24 cellular contexts compared by ENCODE assay signal in genomic region chr1:3432306-3432705, GRCh38. TPM values are rescaled to one million over a fixed set of nuclear protein-coding genes. Genes with fewer than 3 reads are reported as not detected.
"Had no signal": no experiment of that assay in that cellular context is flagged by ENCODE, and none has a peak within 500 bp of the region (broad histone marks: within the 10 kb centered on the region; RNA-seq: fewer than 3 reads in every experiment).

No MANE protein-coding gene starts in this region.

- H3K27ac ChIP-seq: adrenal gland, KMS-11, Peyer's patch, SK-N-MC had no signal

- H3K9me3 ChIP-seq: adrenal gland, Peyer's patch had no signal

- H3K27me3 ChIP-seq: adrenal gland, Peyer's patch had no signal

- H3K4me2 ChIP-seq: KMS-11 had no signal

- FAIRE-seq: TTC549 had no signal

- ATAC-seq: activated CD8-positive, alpha-beta T cell treated with anti-CD3 and anti-CD28 coated beads for 36 hours; activated T-cell treated with anti-CD3 and anti-CD28 coated beads, Interleukin-2, amount 50 U/mL, for 72 hours; T-cell had no signal

- DNase-seq: activated CD4-positive, CD25-positive, alpha-beta regulatory T cell; activated CD8-positive, alpha-beta memory T cell treated with anti-CD3 and anti-CD28 coated beads, Interleukin-2, amount 50 U/mL, for 4 hours; activated CD8-positive, alpha-beta T cell treated with anti-CD3 and anti-CD28 coated beads for 36 hours; activated naive CD4-positive, alpha-beta T cell treated with anti-CD3 and anti-CD28 coated beads, Interleukin-2, amount 50 U/mL, for 16 hours; activated naive CD8-positive, alpha-beta T cell treated with anti-CD3 and anti-CD28 coated beads, Interleukin-2, amount 10 ng/mL, durations not matched to agents 7 days and 5 days; activated T-cell treated with anti-CD3 and anti-CD28 coated beads, Interleukin-2, amount 50 U/mL, for 72 hours; adrenal gland; anterior cingulate cortex; caudate nucleus; NCI-H1092; NCI-H1417; NCI-H1694; NCI-H2029; NCI-H345; NCI-H510A; NCI-H69; Peyer's patch; T-cell; T-helper 2 cell; T1000 had no signal

- H3K4me3 ChIP-seq: adrenal gland, Peyer's patch, SK-N-MC had no signal

- H3K4me1 ChIP-seq: adrenal gland, Peyer's patch had no signal

- H3K36me3 ChIP-seq: adrenal gland, Peyer's patch had no signal

RNA-seq across cellular contexts. Expression of gene ARHGEF16, which starts 22.2 kb away (rescaled TPM):
- total RNA-seq: activated CD8-positive, alpha-beta T cell treated with anti-CD3 and anti-CD28 coated beads for 36 hours; activated naive CD8-positive, alpha-beta T cell treated with anti-CD3 and anti-CD28 coated beads, Interleukin-2, amount 10 ng/mL, durations not matched to agents 7 days and 5 days; activated T-helper 2 cell treated with anti-CD3 and anti-CD28 coated beads, Interferon-gamma antibody, Interleukin-2, Interleukin-4, amounts not matched to agents 10 μg/mL and 5 μg/mL and 100 μg/mL, durations not matched to agents 14 hours and 24 hours and 36 hours had no signal
